In the genomic region with DNA sequence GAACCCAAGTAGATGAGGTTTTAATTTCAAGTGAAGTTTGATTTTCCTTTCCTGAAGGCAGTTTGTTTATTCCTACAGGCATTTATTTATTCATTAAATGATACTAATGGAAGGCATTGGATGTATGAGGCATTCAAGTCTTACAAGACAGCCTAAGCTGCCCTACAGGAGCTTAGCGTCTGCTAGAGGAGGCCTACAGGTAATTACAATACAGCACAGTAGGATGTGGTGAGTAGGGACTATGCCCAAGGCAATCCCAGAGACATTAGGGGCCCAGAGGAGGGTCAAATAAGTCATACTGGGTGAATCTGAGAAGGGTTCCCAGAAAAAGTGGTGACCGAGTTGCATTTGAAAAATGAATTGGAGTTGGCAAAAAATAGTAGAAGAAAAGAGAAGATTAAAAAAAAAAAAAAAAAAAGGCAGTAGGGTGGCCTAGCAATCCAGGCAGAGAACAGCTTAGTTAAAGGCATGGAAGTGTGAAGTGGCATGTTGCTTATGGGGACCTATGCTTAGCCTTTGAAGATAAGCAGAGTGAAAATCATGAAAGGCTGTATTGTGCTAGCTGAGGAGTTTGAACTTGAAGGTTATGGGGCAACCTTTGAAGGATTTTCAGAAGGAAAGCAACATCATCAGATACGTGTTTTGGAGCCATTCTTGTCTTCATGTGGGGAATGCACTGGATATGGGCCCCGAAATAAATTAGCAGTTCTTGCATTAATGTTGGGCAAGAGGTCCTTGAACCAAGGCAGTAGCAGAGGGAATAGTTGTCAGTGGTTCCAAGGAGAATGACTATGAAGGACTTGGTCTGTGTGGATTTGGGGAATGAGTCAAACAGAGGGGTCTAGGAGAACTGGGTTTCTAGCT, we compare ENCODE assay signal across 1 cellular context.
TF ChIP-seq lines count a peak whose summit lies in the region.

No MANE protein-coding gene starts in this region.

TF ChIP-seq in WTC11, 78 proteins besides CTCF, POLR2A, EP300 and RAD21 (continued from another document):
- TF ChIP-seq, protein P1, sequence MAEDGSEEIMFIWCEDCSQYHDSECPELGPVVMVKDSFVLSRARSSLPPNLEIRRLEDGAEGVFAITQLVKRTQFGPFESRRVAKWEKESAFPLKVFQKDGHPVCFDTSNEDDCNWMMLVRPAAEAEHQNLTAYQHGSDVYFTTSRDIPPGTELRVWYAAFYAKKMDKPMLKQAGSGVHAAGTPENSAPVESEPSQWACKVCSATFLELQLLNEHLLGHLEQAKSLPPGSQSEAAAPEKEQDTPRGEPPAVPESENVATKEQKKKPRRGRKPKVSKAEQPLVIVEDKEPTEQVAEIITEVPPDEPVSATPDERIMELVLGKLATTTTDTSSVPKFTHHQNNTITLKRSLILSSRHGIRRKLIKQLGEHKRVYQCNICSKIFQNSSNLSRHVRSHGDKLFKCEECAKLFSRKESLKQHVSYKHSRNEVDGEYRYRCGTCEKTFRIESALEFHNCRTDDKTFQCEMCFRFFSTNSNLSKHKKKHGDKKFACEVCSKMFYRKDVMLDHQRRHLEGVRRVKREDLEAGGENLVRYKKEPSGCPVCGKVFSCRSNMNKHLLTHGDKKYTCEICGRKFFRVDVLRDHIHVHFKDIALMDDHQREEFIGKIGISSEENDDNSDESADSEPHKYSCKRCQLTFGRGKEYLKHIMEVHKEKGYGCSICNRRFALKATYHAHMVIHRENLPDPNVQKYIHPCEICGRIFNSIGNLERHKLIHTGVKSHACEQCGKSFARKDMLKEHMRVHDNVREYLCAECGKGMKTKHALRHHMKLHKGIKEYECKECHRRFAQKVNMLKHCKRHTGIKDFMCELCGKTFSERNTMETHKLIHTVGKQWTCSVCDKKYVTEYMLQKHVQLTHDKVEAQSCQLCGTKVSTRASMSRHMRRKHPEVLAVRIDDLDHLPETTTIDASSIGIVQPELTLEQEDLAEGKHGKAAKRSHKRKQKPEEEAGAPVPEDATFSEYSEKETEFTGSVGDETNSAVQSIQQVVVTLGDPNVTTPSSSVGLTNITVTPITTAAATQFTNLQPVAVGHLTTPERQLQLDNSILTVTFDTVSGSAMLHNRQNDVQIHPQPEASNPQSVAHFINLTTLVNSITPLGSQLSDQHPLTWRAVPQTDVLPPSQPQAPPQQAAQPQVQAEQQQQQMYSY (CRISPR knock-in tag; IDR thresholded peaks at IDR 0.05): no peak
- TF ChIP-seq SOX15 (CRISPR knock-in tag; IDR thresholded peaks at IDR 0.05) (no peak), GRHL2 (CRISPR knock-in tag; IDR thresholded peaks at IDR 0.05; ENCODE audit: insufficient replicate concordance, severe bottlenecking) (no peak), ZNF281 (CRISPR knock-in tag; IDR thresholded peaks at IDR 0.05) (no peak), ATF1 (CRISPR knock-in tag; IDR thresholded peaks at IDR 0.05) (no peak), PRRX2 (CRISPR knock-in tag; IDR thresholded peaks at IDR 0.05) (no peak), AR (CRISPR knock-in tag; IDR thresholded peaks at IDR 0.05) (no peak), ZNF232 (CRISPR knock-in tag; IDR thresholded peaks at IDR 0.05) (no peak), OVOL2 (CRISPR knock-in tag; IDR thresholded peaks at IDR 0.05; ENCODE audit: borderline replicate concordance) (no peak), IRF2 (CRISPR knock-in tag; IDR thresholded peaks at IDR 0.05; ENCODE audit: borderline replicate concordance, low read depth) (no peak), SMAD3 (CRISPR knock-in tag; IDR thresholded peaks at IDR 0.05; ENCODE audit: borderline replicate concordance) (no peak), FOXJ3 (CRISPR knock-in tag; IDR thresholded peaks at IDR 0.05; ENCODE audit: borderline replicate concordance) (no peak), NR3C1 (CRISPR knock-in tag; conservative IDR thresholded peaks at IDR 0.05; ENCODE audit: low read depth) (no peak)
- TF ChIP-seq, protein P2, sequence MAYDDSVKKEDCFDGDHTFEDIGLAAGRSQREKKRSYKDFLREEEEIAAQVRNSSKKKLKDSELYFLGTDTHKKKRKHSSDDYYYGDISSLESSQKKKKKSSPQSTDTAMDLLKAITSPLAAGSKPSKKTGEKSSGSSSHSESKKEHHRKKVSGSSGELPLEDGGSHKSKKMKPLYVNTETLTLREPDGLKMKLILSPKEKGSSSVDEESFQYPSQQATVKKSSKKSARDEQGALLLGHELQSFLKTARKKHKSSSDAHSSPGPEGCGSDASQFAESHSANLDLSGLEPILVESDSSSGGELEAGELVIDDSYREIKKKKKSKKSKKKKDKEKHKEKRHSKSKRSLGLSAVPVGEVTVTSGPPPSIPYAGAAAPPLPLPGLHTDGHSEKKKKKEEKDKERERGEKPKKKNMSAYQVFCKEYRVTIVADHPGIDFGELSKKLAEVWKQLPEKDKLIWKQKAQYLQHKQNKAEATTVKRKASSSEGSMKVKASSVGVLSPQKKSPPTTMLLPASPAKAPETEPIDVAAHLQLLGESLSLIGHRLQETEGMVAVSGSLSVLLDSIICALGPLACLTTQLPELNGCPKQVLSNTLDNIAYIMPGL (CRISPR knock-in tag; IDR thresholded peaks at IDR 0.05): no peak
TF ChIP-seq in WTC11: peak in this region for 0.
